21 cellular contexts compared by ENCODE assay signal in the genomic region with DNA sequence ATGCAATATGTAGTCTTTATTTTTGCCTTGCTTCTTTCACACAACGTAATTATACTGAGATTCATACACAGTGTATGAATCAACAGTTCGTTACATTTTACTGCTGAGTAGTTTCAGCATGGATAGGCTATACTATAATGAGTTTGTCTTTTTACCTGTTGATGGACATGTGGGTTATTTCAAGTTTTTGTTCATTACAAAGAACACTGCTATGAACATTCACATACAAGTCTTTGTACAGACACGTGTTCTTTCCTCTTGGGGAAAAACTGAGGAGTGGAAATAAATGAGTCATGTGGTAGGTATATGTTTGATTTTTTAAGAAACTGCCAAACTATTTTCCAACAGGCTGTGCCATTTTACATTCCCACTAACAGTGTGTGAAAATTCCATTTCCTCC.
"Had no signal": no experiment of that assay in that cellular context is flagged by ENCODE, and none has a peak within 500 bp of the region (broad histone marks: within the 10 kb centered on the region; RNA-seq: fewer than 3 reads in every experiment).

No MANE protein-coding gene starts in this region.

- H3K4me2 ChIP-seq: hepatocyte, neural progenitor cell, smooth muscle cell had no signal

- ATAC-seq: left colon; left ventricle myocardium superior; natural killer cell treated with Interleukin-12 subunit alpha and Interleukin-12 subunit beta and Interleukin-15 and Interleukin-18, amount 100 ng/mL, for 72 hours had no signal

- H3K9me3 ChIP-seq: ovary, right atrium auricular region, sigmoid colon had no signal

- H3K36me3 ChIP-seq: neural progenitor cell, ovary, right atrium auricular region, sigmoid colon had no signal

- H3K4me3 ChIP-seq: coronary artery, hepatocyte, lung, neural progenitor cell, ovary, right atrium auricular region, sigmoid colon, smooth muscle cell had no signal

- H3K27me3 ChIP-seq: hepatocyte, neural progenitor cell, ovary, right atrium auricular region, sigmoid colon had no signal

- H3K9ac ChIP-seq: neural progenitor cell had no signal

- H3K27ac ChIP-seq: coronary artery, hepatocyte, neural progenitor cell, ovary, right atrium auricular region, sigmoid colon had no signal

- DNase-seq: effector CD4-positive, alpha-beta T cell; endodermal cell; foreskin melanocyte; head of caudate nucleus; left colon; left ventricle myocardium superior; mesenchymal stem cell; midbrain; nucleus accumbens; ovary; sigmoid colon; stimulated activated CD4-positive, alpha-beta T cell treated with anti-CD3 and anti-CD28 coated beads, Interleukin-2, amount 100 ng/mL, for 48 hours; stimulated activated naive CD4-positive, alpha-beta T cell treated with Interleukin-2 at 50 U/mL for 16 hours; trophoblast cell had no signal
